Comparison of ENCODE assay signal across 10 cellular contexts in genomic region chr2:86860573-86860972, GRCh38. TPM values are rescaled to one million over a fixed set of nuclear protein-coding genes. Genes with fewer than 3 reads are reported as not detected.
"Had no signal": no experiment of that assay in that cellular context is flagged by ENCODE, and none has a peak within 500 bp of the region (broad histone marks: within the 10 kb centered on the region; RNA-seq: fewer than 3 reads in every experiment).

No MANE protein-coding gene starts in this region.

RNA-seq across cellular contexts. Expression of gene CD8B, which starts 1.1 kb away (rescaled TPM):
- total RNA-seq: activated B cell treated with CpG ODN at 0.5 μM for 24 hours, ascending aorta, cardiac muscle cell, IMR-90, K562, M059J, PC-3, SJSA1, T-helper 17 cell had no signal
- polyA plus RNA-seq: cardiac muscle cell, IMR-90, K562, SK-N-SH had no signal
